16 cellular contexts compared by ENCODE assay signal in the genomic region with DNA sequence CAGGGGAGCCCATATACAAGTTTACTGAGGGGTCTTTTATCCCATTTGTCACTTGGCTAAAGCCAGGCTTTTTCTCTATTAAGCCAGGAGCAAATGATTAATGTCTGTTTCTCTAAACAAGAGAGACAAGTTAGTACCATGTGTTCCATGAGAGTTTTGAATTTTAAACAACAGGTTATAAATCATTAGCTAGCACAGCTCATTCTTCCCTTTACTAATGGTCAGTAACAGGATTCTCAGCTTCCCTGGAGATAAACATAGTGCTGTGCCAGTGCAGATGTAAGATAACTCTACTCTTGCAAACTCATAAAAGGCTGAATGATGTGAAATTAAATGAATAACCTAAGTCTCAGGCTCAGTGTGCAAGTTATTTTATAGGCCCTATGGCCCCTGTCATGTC.
"Had no signal": no experiment of that assay in that cellular context is flagged by ENCODE, and none has a peak within 500 bp of the region (broad histone marks: within the 10 kb centered on the region; RNA-seq: fewer than 3 reads in every experiment).

No MANE protein-coding gene starts in this region.

- H3K9me3 ChIP-seq: ascending aorta, right atrium auricular region, transverse colon had no signal

- H3K4me1 Mint-ChIP-seq: neural progenitor cell had no signal

- ATAC-seq: activated CD4-positive, CD25-positive, alpha-beta regulatory T cell treated with anti-CD3 and anti-CD28 coated beads, Interleukin-2, amount 50 U/mL, for 24 hours; esophagus mucosa; left colon had no signal

- H3K27me3 ChIP-seq: ascending aorta, neural progenitor cell, right atrium auricular region, transverse colon had no signal

- H3K36me3 ChIP-seq: ascending aorta, neural progenitor cell, right atrium auricular region, transverse colon had no signal

- H3K27ac Mint-ChIP-seq: activated T-helper 1 cell treated with anti-CD3 and anti-CD28 coated beads, Interleukin-12 subunit alpha, Interleukin-12 subunit beta, Interleukin-2, Interleukin-4 antibody, amounts not matched to agents 30 ng/mL and 10 ng/mL and 1 ng/mL, durations not matched to agents 14 hours and 24 hours and 36 hours; neural progenitor cell had no signal

- H3K9me3 Mint-ChIP-seq: activated T-helper 1 cell treated with anti-CD3 and anti-CD28 coated beads, Interleukin-12 subunit alpha, Interleukin-12 subunit beta, Interleukin-2, Interleukin-4 antibody, amounts not matched to agents 30 ng/mL and 10 ng/mL and 1 ng/mL, durations not matched to agents 14 hours and 24 hours and 36 hours; neural progenitor cell had no signal

- H3K4me1 ChIP-seq: ascending aorta, neural progenitor cell, parathyroid adenoma, right atrium auricular region, transverse colon had no signal

- H3K27ac ChIP-seq: ascending aorta, neural progenitor cell, parathyroid adenoma, right atrium auricular region, transverse colon had no signal

- H3K4me3 Mint-ChIP-seq: activated T-helper 1 cell treated with anti-CD3 and anti-CD28 coated beads, Interleukin-12 subunit alpha, Interleukin-12 subunit beta, Interleukin-2, Interleukin-4 antibody, amounts not matched to agents 30 ng/mL and 10 ng/mL and 1 ng/mL, durations not matched to agents 14 hours and 24 hours and 36 hours; neural progenitor cell had no signal

- H3K4me3 ChIP-seq: ascending aorta, lung, neural progenitor cell, right atrium auricular region, transverse colon had no signal

- H3K36me3 Mint-ChIP-seq: neural progenitor cell had no signal

- DNase-seq: activated CD4-positive, alpha-beta T cell treated with anti-CD3 and anti-CD28 coated beads, Interleukin-2, amount 50 U/mL, for 1 hour; activated naive CD4-positive, alpha-beta T cell treated with Interleukin-2 at 50 U/mL for 16 hours; left colon; stimulated activated CD4-positive, alpha-beta T cell treated with anti-CD3 and anti-CD28 coated beads, Interleukin-4, amount 100 ng/mL, for 4 hours; stimulated activated CD8-positive, alpha-beta memory T cell treated with anti-CD3 and anti-CD28 coated beads, Interleukin-4, amount 100 ng/mL, for 48 hours; stimulated activated naive CD4-positive, alpha-beta T cell treated with Interleukin-2 at 50 U/mL for 16 hours; substantia nigra; transverse colon had no signal
